In genomic region chr3:185822221-185822956, GRCh38 we compare ENCODE assay signal across 9 cellular contexts. TPM values are rescaled to one million over a fixed set of nuclear protein-coding genes. Genes with fewer than 3 reads are reported as not detected.
DNase-seq lines count a peak whose midpoint lies in the region; ATAC-seq and TF ChIP-seq lines count a peak whose summit lies in the region.
"Had no signal": no experiment of that assay in that cellular context is flagged by ENCODE, and none has a peak within 500 bp of the region (broad histone marks: within the 10 kb centered on the region; RNA-seq: fewer than 3 reads in every experiment).

No MANE protein-coding gene starts in this region.

- H3K9me3 ChIP-seq in WERI-Rb-1 (ENCODE audit: severe bottlenecking) (no peaks in the 10 kb centered on the region), hepatocyte (ENCODE audit: low read depth) (no peaks in the 10 kb centered on the region)

- no peak overlapping the region for H2AFZ ChIP-seq in hepatocyte

- H3K27me3 ChIP-seq in WERI-Rb-1 (ENCODE audit: insufficient read depth, low read depth, severe bottlenecking) (no peaks in the 10 kb centered on the region), hepatocyte (no peaks in the 10 kb centered on the region)

- H4K20me1 ChIP-seq in hepatocyte (ENCODE audit: insufficient read depth, poor library complexity, severe bottlenecking), result peaks cover 54% of the 10 kb centered on the region

- no peaks in the 10 kb centered on the region for H3K9me2 ChIP-seq in hepatocyte (replicated peaks; ENCODE audit: insufficient read depth)

- H3K36me3 Mint-ChIP-seq in stimulated activated effector memory CD8-positive, alpha-beta T cell treated with anti-CD3 and anti-CD28 coated beads, Interleukin-12 subunit alpha, Interleukin-12 subunit beta, amount 100 ng/mL, for 72 hours, result no peaks in the 10 kb centered on the region

- peak overlapping the region; percentile 95 for H3K27ac ChIP-seq in WERI-Rb-1
- H3K27ac ChIP-seq in hepatocyte, result peak overlapping the region; percentile 100

- DNase-seq in DMS53 (lab: John Stamatoyannopoulos, UW) (peak; percentile 8), DMS53 treated with DMSO at 0.1 percent for 48 hours (lab: John Stamatoyannopoulos, UW; ENCODE audit: unreplicated experiment) (no peak), WERI-Rb-1 (no peak), hepatocyte (ENCODE audit: low spot score) (no peak), hippocampal formation (lab: John Stamatoyannopoulos, UW) (no peak)
- no peak for DNase-seq in stimulated activated effector memory CD8-positive, alpha-beta T cell treated with anti-CD3 and anti-CD28 coated beads, Interleukin-12 subunit alpha, Interleukin-12 subunit beta, amount 100 ng/mL, for 72 hours (ENCODE audit: low spot score in 2 of 2)
- DNase-seq: 8988T had no signal

- peaks cover 33% of the 10 kb centered on the region for H3K4me1 ChIP-seq in hepatocyte (ENCODE audit: insufficient read depth)

- no peak for ATAC-seq in stimulated activated effector memory CD8-positive, alpha-beta T cell treated with anti-CD3 and anti-CD28 coated beads, Interleukin-12 subunit alpha, Interleukin-12 subunit beta, amount 100 ng/mL, for 72 hours
- ATAC-seq in HG03520 (IDR thresholded peaks at IDR 0.05; ENCODE audit: unreplicated experiment) (no peak), HG03354 (IDR thresholded peaks at IDR 0.05; ENCODE audit: poor library complexity, severe bottlenecking, unreplicated experiment) (no peak)

- H3K4me3 Mint-ChIP-seq in stimulated activated effector memory CD8-positive, alpha-beta T cell treated with anti-CD3 and anti-CD28 coated beads, Interleukin-12 subunit alpha, Interleukin-12 subunit beta, amount 100 ng/mL, for 72 hours, result peak overlapping the region; percentile 76

- peaks cover 89% of the 10 kb centered on the region for H3K79me2 ChIP-seq in hepatocyte

- no peak overlapping the region for H3K27ac Mint-ChIP-seq in stimulated activated effector memory CD8-positive, alpha-beta T cell treated with anti-CD3 and anti-CD28 coated beads, Interleukin-12 subunit alpha, Interleukin-12 subunit beta, amount 100 ng/mL, for 72 hours

- H3K4me1 Mint-ChIP-seq in stimulated activated effector memory CD8-positive, alpha-beta T cell treated with anti-CD3 and anti-CD28 coated beads, Interleukin-12 subunit alpha, Interleukin-12 subunit beta, amount 100 ng/mL, for 72 hours, result peaks cover 9% of the 10 kb centered on the region

- no peaks in the 10 kb centered on the region; the same call in 1 of the 2 replicates for H3K36me3 ChIP-seq in WERI-Rb-1
- H3K36me3 ChIP-seq in hepatocyte (replicated peaks; ENCODE audit: insufficient read depth, low read depth), result no peaks in the 10 kb centered on the region

- WGBS in hepatocyte (ENCODE audit: low lambda C conversion rate, missing lambda C conversion rate), result 3% methylated on average over 9 of the region's 9 CpGs

- peak overlapping the region; percentile 90 for H3K4me3 ChIP-seq in WERI-Rb-1 (ENCODE audit: low read depth, low read length)
- H3K4me3 ChIP-seq in hepatocyte, result peak overlapping the region; percentile 98

- TF ChIP-seq CTCF in WERI-Rb-1 (IDR thresholded peaks at IDR 0.05; ENCODE audit: low read depth, low read length) (no peak), hepatocyte (IDR thresholded peaks at IDR 0.05; ENCODE audit: poor library complexity) (no peak)

- H3K9me3 Mint-ChIP-seq in stimulated activated effector memory CD8-positive, alpha-beta T cell treated with anti-CD3 and anti-CD28 coated beads, Interleukin-12 subunit alpha, Interleukin-12 subunit beta, amount 100 ng/mL, for 72 hours, result no peaks in the 10 kb centered on the region

- H3K4me2 ChIP-seq in hepatocyte, result peak overlapping the region; percentile 72

RNA-seq across cellular contexts. Expression of gene IGF2BP2, which starts 2.5 kb away (rescaled TPM):
- 81.5 and 88.9 TPM in 2 replicates for total RNA-seq in hepatocyte
- 91.8 and 119 TPM in 2 replicates for polyA plus RNA-seq in hepatocyte
